ENCODE assay signal across 8 cellular contexts in genomic region chr7:140003913-140004382, GRCh38. TPM values are rescaled to one million over a fixed set of nuclear protein-coding genes. Genes with fewer than 3 reads are reported as not detected.
DNase-seq lines count a peak whose midpoint lies in the region; ATAC-seq and TF ChIP-seq lines count a peak whose summit lies in the region.

No MANE protein-coding gene starts in this region.

- H3K27ac Mint-ChIP-seq in GM23338: peak overlapping the region; percentile 48; the same call in 1 of the 2 replicates

- no peaks in the 10 kb centered on the region for H3K79me1 ChIP-seq in mesendoderm (ENCODE audit: low read length)

- H3K27me3 Mint-ChIP-seq in GM23338 (ENCODE audit: insufficient read depth, low read depth, poor library complexity): peaks cover 12% of the 10 kb centered on the region

- H3K36me3 ChIP-seq in GM23338 (ENCODE audit: insufficient read depth): no peaks in the 10 kb centered on the region
- H3K36me3 ChIP-seq in Peyer's patch: no peaks in the 10 kb centered on the region
- no peaks in the 10 kb centered on the region for H3K36me3 ChIP-seq in mesendoderm (ENCODE audit: control insufficient read depth, insufficient read depth, low read length)

- no peak overlapping the region for H3K4me2 ChIP-seq in GM23338
- no peak overlapping the region for H3K4me2 ChIP-seq in mesendoderm (ENCODE audit: low read length)

- no peaks in the 10 kb centered on the region for H3K9me3 Mint-ChIP-seq in GM23338

- H3K4me3 ChIP-seq in GM23338 (no peak overlapping the region), Peyer's patch (no peak overlapping the region), mesendoderm (ENCODE audit: low read length) (no peak overlapping the region)

- H2BK15ac ChIP-seq in mesendoderm (replicated peaks; ENCODE audit: low read depth): no peak overlapping the region

- H2AFZ ChIP-seq in GM23338: no peak overlapping the region

- TF ChIP-seq CTCF in GM23338 (conservative IDR thresholded peaks at IDR 0.05; ENCODE audit: low read depth in 2 of 2): peak; percentile 75 to 76
- peak; percentile 18 to 68 (median 54) for TF ChIP-seq CTCF in Peyer's patch (IDR thresholded peaks at IDR 0.05)

- peak; percentile 48 for ATAC-seq in GM23338
- ATAC-seq in HG02642 (IDR thresholded peaks at IDR 0.05; ENCODE audit: poor library complexity, unreplicated experiment): no peak
- ATAC-seq in HG03025 (IDR thresholded peaks at IDR 0.05; ENCODE audit: low FRiP score, unreplicated experiment): no peak
- no peak for ATAC-seq in GM18505 (IDR thresholded peaks at IDR 0.05; ENCODE audit: unreplicated experiment)

- no peak overlapping the region for H3K18ac ChIP-seq in mesendoderm (ENCODE audit: low read length)

- H3K4me3 Mint-ChIP-seq in GM23338: no peak overlapping the region

- no peaks in the 10 kb centered on the region for H4K20me1 ChIP-seq in GM23338 (replicated peaks; ENCODE audit: insufficient read depth)

- peak; percentile 61 for DNase-seq in D341Med (ENCODE audit: low spot score)
- DNase-seq in GM23338 (ENCODE audit: low spot score): peak; percentile 90
- peak in 2 of 3 donors; percentile 34 to 64 for DNase-seq in Peyer's patch
- DNase-seq in cerebellar cortex (ENCODE audit: low spot score): peak; percentile 31
- DNase-seq in mesendoderm: peak; percentile 79

- H3K4ac ChIP-seq in mesendoderm (ENCODE audit: low read depth, low read length): no peak overlapping the region

- no peak overlapping the region for H2BK5ac ChIP-seq in mesendoderm (ENCODE audit: low read length)

- no peak overlapping the region for H2AK5ac ChIP-seq in mesendoderm (ENCODE audit: low read length)

- H3K4me1 ChIP-seq in GM23338 (ENCODE audit: insufficient read depth) (no peaks in the 10 kb centered on the region), Peyer's patch (no peaks in the 10 kb centered on the region), mesendoderm (ENCODE audit: control insufficient read depth, low read depth, low read length) (no peaks in the 10 kb centered on the region)

- WGBS in mesendoderm (ENCODE audit: extremely low coverage, insufficient coverage, low lambda C conversion rate): no CpG with 5 or more reads among the region's 9 CpGs

- H3K4me1 Mint-ChIP-seq in GM23338: peaks cover 6% of the 10 kb centered on the region

- no peaks in the 10 kb centered on the region for H3K36me3 Mint-ChIP-seq in GM23338 (ENCODE audit: low read depth)

- no peak overlapping the region for H3K56ac ChIP-seq in mesendoderm (ENCODE audit: low read length)

- no peak overlapping the region for H4K5ac ChIP-seq in mesendoderm (ENCODE audit: low read length)

- no peak overlapping the region for H3K27ac ChIP-seq in GM23338 (ENCODE audit: low read depth)
- H3K27ac ChIP-seq in Peyer's patch: no peak overlapping the region
- no peak overlapping the region for H3K27ac ChIP-seq in mesendoderm (ENCODE audit: low read depth, low read length)

- H3F3A ChIP-seq in GM23338 (replicated peaks; ENCODE audit: low read depth): no peaks in the 10 kb centered on the region

- no peak overlapping the region for H4K8ac ChIP-seq in mesendoderm (ENCODE audit: low read depth, low read length)

- no peaks in the 10 kb centered on the region for H3K9me3 ChIP-seq in Peyer's patch

- H3K27me3 ChIP-seq in GM23338 (ENCODE audit: insufficient read depth): no peaks in the 10 kb centered on the region
- no peaks in the 10 kb centered on the region for H3K27me3 ChIP-seq in Peyer's patch
- no peaks in the 10 kb centered on the region for H3K27me3 ChIP-seq in mesendoderm (ENCODE audit: insufficient read depth, low read length, poor library complexity)

- H3K23ac ChIP-seq in mesendoderm (ENCODE audit: low read length): no peak overlapping the region

- TF ChIP-seq POLR2A in Peyer's patch (IDR thresholded peaks at IDR 0.05): no peak
- TF ChIP-seq POLR2A in GM18505 (IDR thresholded peaks at IDR 0.05; ENCODE audit: borderline replicate concordance, extremely low read depth, insufficient read depth, insufficient read length): no peak

- no peak overlapping the region for H2BK120ac ChIP-seq in mesendoderm (ENCODE audit: low read depth, low read length)

- H3K9me2 ChIP-seq in GM23338 (ENCODE audit: insufficient read depth): no peaks in the 10 kb centered on the region

- H3K79me2 ChIP-seq in GM23338 (replicated peaks; ENCODE audit: insufficient read depth): no peaks in the 10 kb centered on the region
- no peaks in the 10 kb centered on the region for H3K79me2 ChIP-seq in mesendoderm (ENCODE audit: control insufficient read depth, insufficient read depth, low read length)

- H3K9ac ChIP-seq in mesendoderm (ENCODE audit: low read length): no peak overlapping the region

TF ChIP-seq in GM23338, 12 proteins besides CTCF, POLR2A, EP300 and RAD21 (continues in another document):
- TF ChIP-seq CREB1 (CRISPR knock-in tag; IDR thresholded peaks at IDR 0.05; ENCODE audit: low read depth) (no peak), EZH2phosphoT487 (IDR thresholded peaks at IDR 0.05; ENCODE audit: unreplicated experiment) (no peak), REST (IDR thresholded peaks at IDR 0.05; ENCODE audit: unreplicated experiment) (no peak), STAT1 (IDR thresholded peaks at IDR 0.05; ENCODE audit: unreplicated experiment) (no peak)

RNA-seq across cellular contexts. Expression of gene PARP12, which starts 58.8 kb away (rescaled TPM):
- total RNA-seq in GM23338 (2014; rRNA removed; shearing (Covaris generic)): 7.8 and 10.3 TPM in 2 replicates
- polyA plus RNA-seq in GM23338 (2016; fragmentation: Nextera tagmentation; extraction: Ambion mirVana): 2.7 and 3.7 TPM in 2 replicates
- 100 to 1,000 TPM; 121 to 184 (median 156) TPM for total RNA-seq in Peyer's patch
- 2.2 TPM for polyA plus RNA-seq in mesendoderm (2013, experiment 1 of 2)
- 1.7 TPM for polyA plus RNA-seq in mesendoderm (2013, experiment 2 of 2)

Comparison
In these comparisons a context has a peak if more than half of its experiments do, and no peak if none do; other contexts are left out.
1. DNase-seq: peak in every context shown above with its lines; median percentile 90 in GM23338; 79 in mesendoderm; 61 in D341Med; 49 in Peyer's patch; 31 in cerebellar cortex.
2. RNA of gene PARP12, which starts 58.8 kb away (total RNA-seq): 121 to 184 TPM in Peyer's patch; 7.8 to 10.3 TPM in GM23338; every median in the first group is over 10 times any median in the second.